19 cellular contexts compared by ENCODE assay signal in genomic region chr10:106577266-106577665, GRCh38.
DNase-seq lines count a peak whose midpoint lies in the region; ATAC-seq and TF ChIP-seq lines count a peak whose summit lies in the region.
"Had no signal": no experiment of that assay in that cellular context is flagged by ENCODE, and none has a peak within 500 bp of the region (broad histone marks: within the 10 kb centered on the region; RNA-seq: fewer than 3 reads in every experiment).

No MANE protein-coding gene starts in this region.

- peak overlapping the region; percentile 49 for H3K27ac ChIP-seq in mammary epithelial cell (ENCODE audit: insufficient read depth, low read depth, low read length)
- H3K27ac ChIP-seq: dorsolateral prefrontal cortex, gastroesophageal sphincter, right lobe of liver had no signal

- no peaks in the 10 kb centered on the region for H3K36me3 ChIP-seq in mammary epithelial cell (ENCODE audit: insufficient read depth, low read length)
- H3K36me3 ChIP-seq: gastroesophageal sphincter, right lobe of liver had no signal

- in situ Hi-C loops in mammary epithelial cell (cut with MboI; ENCODE audit: low sequenced_read_pairs in 2 of 2), result loop anchor here in 1 of 2 donors (10.0 kb wide), 1 partner anchor 182 kb away; no protein-coding TSS in a partner anchor

- H2AFZ ChIP-seq in mammary epithelial cell (ENCODE audit: low read depth, low read length), result peak overlapping the region; percentile 57

- H3K9me3 ChIP-seq in mammary epithelial cell (replicated peaks; ENCODE audit: insufficient read depth, low read length), result no peaks in the 10 kb centered on the region
- H3K9me3 ChIP-seq: gastroesophageal sphincter, right lobe of liver, SK-N-SH had no signal

- H3K9ac ChIP-seq in mammary epithelial cell (ENCODE audit: insufficient read depth, low read length), result no peak overlapping the region
- H3K9ac ChIP-seq: SK-N-SH had no signal

- H3K4me2 ChIP-seq in mammary epithelial cell (ENCODE audit: insufficient read depth, low read depth, low read length), result peak overlapping the region; percentile 79
- H3K4me2 ChIP-seq: SK-N-SH had no signal

- H3K79me2 ChIP-seq in mammary epithelial cell (ENCODE audit: insufficient read depth, low read length), result no peaks in the 10 kb centered on the region

- no peak overlapping the region for H3K4me3 ChIP-seq in GM12865 (ENCODE audit: low read depth, low read length)
- no peak overlapping the region for H3K4me3 ChIP-seq in mammary epithelial cell (replicated peaks in 1 of 3; ENCODE audit: insufficient read depth in 1 of 3, low read depth in 2 of 3, low read length in 3 of 3)
- H3K4me3 ChIP-seq: dorsolateral prefrontal cortex, gastroesophageal sphincter, right lobe of liver had no signal

- DNase-seq in GM12865 (ENCODE audit: low read depth) (peak; percentile 25), NCI-H460 (ENCODE audit: extremely low read depth, low read depth) (peak; percentile 96), mammary epithelial cell (peak; percentile 88), iris pigment epithelial cell (ENCODE audit: low read depth) (peak; percentile 80), GM20000 (ENCODE audit: low spot score) (no peak)
- DNase-seq: activated B cell treated with CpG ODN at 0.5 μM for 24 hours; activated naive CD8-positive, alpha-beta T cell treated with anti-CD3 and anti-CD28 coated beads for 36 hours; AML-193; DMS79 treated with DMSO at 0.1 percent for 48 hours; dorsolateral prefrontal cortex; natural killer cell; NCI-H1436; NCI-H82; right lobe of liver had no signal

- ATAC-seq in GM18511 (IDR thresholded peaks at IDR 0.05; ENCODE audit: unreplicated experiment) (no peak), HG02571 (IDR thresholded peaks at IDR 0.05; ENCODE audit: unreplicated experiment) (no peak), HG02763 (IDR thresholded peaks at IDR 0.05; ENCODE audit: unreplicated experiment) (no peak)
- ATAC-seq: gastroesophageal sphincter, natural killer cell, right lobe of liver had no signal

- no peaks in the 10 kb centered on the region for H3K27me3 ChIP-seq in mammary epithelial cell (ENCODE audit: insufficient read depth, low read length)
- H3K27me3 ChIP-seq: dorsolateral prefrontal cortex, right lobe of liver had no signal

- peaks cover 33% of the 10 kb centered on the region for H3K4me1 ChIP-seq in mammary epithelial cell (ENCODE audit: insufficient read depth, low read length)
- H3K4me1 ChIP-seq: gastroesophageal sphincter, right lobe of liver had no signal

- 3% methylated on average over 9 of the region's 9 CpGs for WGBS in mammary epithelial cell (ENCODE audit: low coverage, missing lambda C conversion rate)

- CTCF ChIA-PET in mammary epithelial cell (lab: Charles Lee; ENCODE audit: low non-redundant PET), result no interaction called here

- TF ChIP-seq CTCF in GM12865 (IDR thresholded peaks at IDR 0.05; ENCODE audit: insufficient read depth, low read depth, low read length, missing control alignments) (no peak), mammary epithelial cell (conservative IDR thresholded peaks at IDR 0.05 in 1 of 2, IDR thresholded peaks at IDR 0.05 in 1 of 2; ENCODE audit: extremely low read depth in 1 of 2, insufficient read depth in 1 of 2, low read depth in 1 of 2, low read length in 2 of 2) (no peak), GM20000 (IDR thresholded peaks at IDR 0.05; ENCODE audit: extremely low read depth, missing control alignments) (no peak)

- dilution Hi-C loops in mammary epithelial cell (cut with HindIII; ENCODE audit: low sequenced_read_pairs), result no loop called here

- intact Hi-C loops in mammary epithelial cell (cut with micrococcal nuclease), result no loop called here

- H4K20me1 ChIP-seq in mammary epithelial cell (ENCODE audit: insufficient read depth, low read length), result no peaks in the 10 kb centered on the region

- no TSS peak for BruUV-seq in mammary epithelial cell (replicated peaks; lab: Mats Ljungman, UMichigan)
